ENCODE assay signal across 8 cellular contexts in genomic region chrX:12977761-12978204, GRCh38. TPM values are rescaled to one million over a fixed set of nuclear protein-coding genes. Genes with fewer than 3 reads are reported as not detected.
DNase-seq lines count a peak whose midpoint lies in the region; ATAC-seq and TF ChIP-seq lines count a peak whose summit lies in the region.

No MANE protein-coding gene starts in this region.

- CTCF ChIA-PET in mammary epithelial cell (lab: Charles Lee; ENCODE audit: low non-redundant PET), result interaction anchor here (0.6 to 0.7 kb wide), 2 partner anchors 10 to 695 kb away, joined by 3 read pairs; no protein-coding TSS in a partner anchor

- H3K27me3 ChIP-seq in breast epithelium (peaks cover 6 to 40% of the 10 kb centered on the region in 2 donors), mammary epithelial cell (ENCODE audit: insufficient read depth, low read length) (no peaks in the 10 kb centered on the region), brain microvascular endothelial cell (replicated peaks) (no peaks in the 10 kb centered on the region), neural progenitor cell (no peaks in the 10 kb centered on the region)

- in situ Hi-C loops in mammary epithelial cell (cut with MboI; ENCODE audit: low sequenced_read_pairs in 2 of 2) (no loop called here), brain microvascular endothelial cell (cut with HindIII; ENCODE audit: low pct_ligation_motif_present, low sequenced_read_pairs) (no loop called here)

- peaks cover 37% of the 10 kb centered on the region for H3K4me1 Mint-ChIP-seq in neural progenitor cell

- H3F3A ChIP-seq in neural progenitor cell (ENCODE audit: low read depth), result peaks cover 37% of the 10 kb centered on the region

- DNase-seq in breast epithelium (ENCODE audit: low spot score in 2 of 2) (no peak), mammary epithelial cell (no peak), brain microvascular endothelial cell (no peak), neural progenitor cell (ENCODE audit: low spot score) (no peak), nucleus accumbens (lab: John Stamatoyannopoulos, UW) (no peak), NCI-H446 (lab: John Stamatoyannopoulos, UW) (no peak), NCI-H2029 treated with DMSO at 0.1 percent for 48 hours (lab: John Stamatoyannopoulos, UW) (no peak)

- no peaks in the 10 kb centered on the region for H3K27me3 Mint-ChIP-seq in neural progenitor cell (ENCODE audit: insufficient read depth, low read depth)

- H3K4me1 ChIP-seq in breast epithelium, result no peaks in the 10 kb centered on the region
- H3K4me1 ChIP-seq in mammary epithelial cell (ENCODE audit: insufficient read depth, low read length), result peaks cover 7% of the 10 kb centered on the region
- H3K4me1 ChIP-seq in neural progenitor cell, result peaks cover 37% of the 10 kb centered on the region

- H3K79me2 ChIP-seq in mammary epithelial cell (ENCODE audit: insufficient read depth, low read length), result peaks cover 14% of the 10 kb centered on the region
- H3K79me2 ChIP-seq in neural progenitor cell (ENCODE audit: low read depth), result peaks cover 47% of the 10 kb centered on the region

- H3K9ac ChIP-seq in mammary epithelial cell (ENCODE audit: insufficient read depth, low read length) (no peak overlapping the region), neural progenitor cell (no peak overlapping the region)

- H3K4me3 ChIP-seq in breast epithelium, result peak overlapping the region; percentile 67 to 78 (median 72)
- H3K4me3 ChIP-seq in mammary epithelial cell (replicated peaks in 1 of 3; ENCODE audit: insufficient read depth in 1 of 3, low read depth in 2 of 3, low read length in 3 of 3), result no peak overlapping the region
- H3K4me3 ChIP-seq in brain microvascular endothelial cell (ENCODE audit: low read depth, low read length), result peak overlapping the region; percentile 84
- H3K4me3 ChIP-seq in neural progenitor cell, result peak overlapping the region; percentile 97

- peak overlapping the region; percentile 97 for H3K4me3 Mint-ChIP-seq in neural progenitor cell

- no peaks in the 10 kb centered on the region for H3K9me3 Mint-ChIP-seq in neural progenitor cell

- TF ChIP-seq POLR2A in breast epithelium (IDR thresholded peaks at IDR 0.05), result no peak

- intact Hi-C loops in breast epithelium (cut with DNase I; ENCODE audit: low total_unique reads), result loop anchor here (10.0 kb wide), 1 partner anchor 517 kb away; no protein-coding TSS in a partner anchor
- intact Hi-C loops in mammary epithelial cell (cut with micrococcal nuclease), result loop anchor here (5.0 to 10.0 kb wide), 4 partner anchors 45 to 420 kb away; no protein-coding TSS in a partner anchor

- WGBS in mammary epithelial cell (ENCODE audit: low coverage, missing lambda C conversion rate), result 80% methylated on average over 9 of the region's 9 CpGs

- dilution Hi-C loops in mammary epithelial cell (cut with HindIII; ENCODE audit: low sequenced_read_pairs), result no loop called here

- H2AFZ ChIP-seq in mammary epithelial cell (ENCODE audit: low read depth, low read length), result no peak overlapping the region
- no peak overlapping the region for H2AFZ ChIP-seq in neural progenitor cell (replicated peaks)

- peak; percentile 2 for ATAC-seq in HG03558 (IDR thresholded peaks at IDR 0.05; ENCODE audit: extremely low read depth, unreplicated experiment)

- H3K27ac ChIP-seq in breast epithelium, result peak overlapping the region; percentile 48 to 59
- no peak overlapping the region for H3K27ac ChIP-seq in mammary epithelial cell (ENCODE audit: insufficient read depth, low read depth, low read length)
- H3K27ac ChIP-seq in brain microvascular endothelial cell, result peak overlapping the region; percentile 93
- peak overlapping the region; percentile 28 for H3K27ac ChIP-seq in neural progenitor cell

- peaks cover 0 to 5% of the 10 kb centered on the region in 2 donors for H3K9me3 ChIP-seq in breast epithelium
- no peaks in the 10 kb centered on the region for H3K9me3 ChIP-seq in mammary epithelial cell (replicated peaks; ENCODE audit: insufficient read depth, low read length)
- H3K9me3 ChIP-seq in neural progenitor cell (ENCODE audit: low read depth), result no peaks in the 10 kb centered on the region

- no TSS peak for BruUV-seq in mammary epithelial cell (replicated peaks; lab: Mats Ljungman, UMichigan)

- H4K20me1 ChIP-seq in mammary epithelial cell (ENCODE audit: insufficient read depth, low read length) (no peaks in the 10 kb centered on the region), neural progenitor cell (ENCODE audit: low read depth) (peaks cover 26% of the 10 kb centered on the region)

- peaks cover 8% of the 10 kb centered on the region for H3K36me3 Mint-ChIP-seq in neural progenitor cell

- H3K4me2 ChIP-seq in mammary epithelial cell (ENCODE audit: insufficient read depth, low read depth, low read length) (no peak overlapping the region), neural progenitor cell (peak overlapping the region; percentile 87)

- no peak overlapping the region for H3K27ac Mint-ChIP-seq in neural progenitor cell

- H3K36me3 ChIP-seq in breast epithelium (no peaks in the 10 kb centered on the region), mammary epithelial cell (ENCODE audit: insufficient read depth, low read length) (no peaks in the 10 kb centered on the region), brain microvascular endothelial cell (replicated peaks) (peaks cover 23% of the 10 kb centered on the region), neural progenitor cell (peaks cover 3% of the 10 kb centered on the region)

- TF ChIP-seq CTCF in breast epithelium (IDR thresholded peaks at IDR 0.05) (no peak), mammary epithelial cell (conservative IDR thresholded peaks at IDR 0.05 in 1 of 2, IDR thresholded peaks at IDR 0.05 in 1 of 2; ENCODE audit: extremely low read depth in 1 of 2, insufficient read depth in 1 of 2, low read depth in 1 of 2, low read length in 2 of 2) (no peak), brain microvascular endothelial cell (IDR thresholded peaks at IDR 0.05; ENCODE audit: low read depth, low read length, missing control alignments) (no peak), neural progenitor cell (IDR thresholded peaks at IDR 0.05) (no peak)

RNA-seq across cellular contexts. Expression of gene TMSB4X, which starts 2.9 kb away (rescaled TPM):
- total RNA-seq in breast epithelium, result 1,000 to 10,000 TPM; 1,496 to 5,389 (median 3,453) TPM
- total RNA-seq in mammary epithelial cell, result 1,000 to 10,000 TPM; 1,481 to 1,998 TPM
- 2,487 TPM for polyA plus RNA-seq in mammary epithelial cell
- polyA minus RNA-seq in mammary epithelial cell, result 1,100 TPM
- total RNA-seq in neural progenitor cell (ENCODE audit: low replicate concordance), result 2,407 and 3,462 TPM in 2 replicates

Comparison
In these comparisons a context has a peak if more than half of its experiments do, and no peak if none do; other contexts are left out.
1. H3K4me3 ChIP-seq: peak in breast epithelium (3 of 3), brain microvascular endothelial cell (single experiment) and neural progenitor cell (single experiment); none in mammary epithelial cell (0 of 3).